In the genomic region with DNA sequence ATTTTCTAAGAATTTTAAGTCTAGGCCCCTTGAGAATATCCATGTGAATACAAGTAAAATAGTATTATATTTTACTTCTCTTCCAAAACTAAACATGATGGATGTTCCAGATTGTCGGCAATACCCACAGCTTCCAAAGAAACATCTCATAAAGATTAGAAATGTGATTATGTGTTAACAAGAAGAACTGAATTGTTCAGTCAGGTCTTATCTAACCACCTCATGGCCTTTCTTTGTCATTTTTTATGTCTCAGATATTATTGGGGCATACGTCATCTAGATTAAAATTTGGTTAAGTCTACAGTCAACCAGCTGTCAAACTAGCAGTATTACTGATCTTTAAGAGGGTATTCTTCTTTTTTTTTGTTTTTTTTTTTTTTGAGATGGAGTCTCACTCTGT, we compare ENCODE assay signal across 37 cellular contexts. TPM values are rescaled to one million over a fixed set of nuclear protein-coding genes. Genes with fewer than 3 reads are reported as not detected.
"Had no signal": no experiment of that assay in that cellular context is flagged by ENCODE, and none has a peak within 500 bp of the region (broad histone marks: within the 10 kb centered on the region; RNA-seq: fewer than 3 reads in every experiment).

No MANE protein-coding gene starts in this region.

- H3K4me1 Mint-ChIP-seq: activated CD4-positive, alpha-beta memory T cell treated with anti-CD3 and anti-CD28 coated beads, Interleukin-2, amount 10 ng/mL, durations not matched to agents 7 days and 5 days; activated CD8-positive, alpha-beta memory T cell treated with anti-CD3 and anti-CD28 coated beads, Interleukin-2, amount 10 ng/mL, durations not matched to agents 7 days and 5 days; activated naive CD4-positive, alpha-beta T cell treated with anti-CD3 and anti-CD28 coated beads, Interleukin-2, amount 10 ng/mL, durations not matched to agents 7 days and 5 days; activated naive CD4-positive, alpha-beta T cell treated with anti-CD3 and anti-CD28 coated beads, Interleukin-2, amount 50 U/mL, for 24 hours; activated naive CD8-positive, alpha-beta T cell treated with anti-CD3 and anti-CD28 coated beads, Interleukin-2, amount 50 U/mL, for 24 hours had no signal

- H3K27me3 ChIP-seq: ascending aorta had no signal

- H3K9me3 ChIP-seq: ascending aorta had no signal

- H3K36me3 ChIP-seq: ascending aorta, cardiac muscle cell, WERI-Rb-1 had no signal

- ATAC-seq: activated CD4-positive, CD25-positive, alpha-beta regulatory T cell treated with anti-CD3 and anti-CD28 coated beads, Interleukin-2, amount 50 U/mL, for 24 hours; activated CD8-positive, alpha-beta memory T cell treated with anti-CD3 and anti-CD28 coated beads, Interleukin-2, amount 10 ng/mL, durations not matched to agents 7 days and 5 days; activated CD8-positive, alpha-beta T cell treated with anti-CD3 and anti-CD28 coated beads, Interleukin-2, amount 10 ng/mL, durations not matched to agents 7 days and 5 days; activated naive CD8-positive, alpha-beta T cell treated with anti-CD3 and anti-CD28 coated beads, Interleukin-2, amount 50 U/mL, for 24 hours; WTC11 had no signal

- H3K9me3 Mint-ChIP-seq: activated CD4-positive, alpha-beta memory T cell treated with anti-CD3 and anti-CD28 coated beads, Interleukin-2, amount 10 ng/mL, durations not matched to agents 7 days and 5 days; activated CD4-positive, alpha-beta T cell treated with anti-CD3 and anti-CD28 coated beads, Interleukin-2, amount 10 ng/mL, durations not matched to agents 24 days and 14 days; activated naive CD4-positive, alpha-beta T cell treated with anti-CD3 and anti-CD28 coated beads, Interleukin-2, amount 10 ng/mL, durations not matched to agents 7 days and 5 days; activated naive CD4-positive, alpha-beta T cell treated with anti-CD3 and anti-CD28 coated beads, Interleukin-2, amount 50 U/mL, for 24 hours; activated naive CD8-positive, alpha-beta T cell treated with anti-CD3 and anti-CD28 coated beads, Interleukin-2, amount 10 ng/mL, durations not matched to agents 7 days and 5 days; activated naive CD8-positive, alpha-beta T cell treated with anti-CD3 and anti-CD28 coated beads, Interleukin-2, amount 50 U/mL, for 24 hours; activated T-cell treated with anti-CD3 and anti-CD28 coated beads, Interleukin-2, amount 50 U/mL, for 24 hours; activated T-helper 2 cell treated with anti-CD3 and anti-CD28 coated beads, Interferon-gamma antibody, Interleukin-2, Interleukin-4, amounts not matched to agents 10 μg/mL and 5 μg/mL and 100 μg/mL, durations not matched to agents 14 hours and 24 hours and 36 hours; brain; central memory CD8-positive, alpha-beta T cell; T-helper 1 cell treated with Interleukin-12 subunit alpha and Interleukin-12 subunit beta and Interleukin-4 antibody, amounts not matched to agents 30 μg/mL and 1 μg/mL, for 36 hours; T-helper 2 cell treated with Interferon-gamma antibody and Interleukin-4, amounts not matched to agents 5 μg/mL and 100 μg/mL, for 36 hours; WTC11 had no signal

- H3K4me3 ChIP-seq: ascending aorta, cardiac muscle cell had no signal

- H3K27ac ChIP-seq: ascending aorta, cardiac muscle cell, WERI-Rb-1 had no signal

- H3K27ac Mint-ChIP-seq: activated CD4-positive, alpha-beta memory T cell treated with anti-CD3 and anti-CD28 coated beads, Interleukin-2, amount 10 ng/mL, durations not matched to agents 7 days and 5 days; activated CD4-positive, alpha-beta T cell treated with anti-CD3 and anti-CD28 coated beads, Interleukin-2, amount 10 ng/mL, durations not matched to agents 24 days and 14 days; activated CD8-positive, alpha-beta memory T cell treated with anti-CD3 and anti-CD28 coated beads, Interleukin-2, amount 10 ng/mL, durations not matched to agents 7 days and 5 days; activated CD8-positive, alpha-beta T cell treated with anti-CD3 and anti-CD28 coated beads, Interleukin-2, amount 10 ng/mL, durations not matched to agents 7 days and 5 days; activated naive CD4-positive, alpha-beta T cell treated with anti-CD3 and anti-CD28 coated beads, Interleukin-2, amount 10 ng/mL, durations not matched to agents 7 days and 5 days; activated naive CD4-positive, alpha-beta T cell treated with anti-CD3 and anti-CD28 coated beads, Interleukin-2, amount 50 U/mL, for 24 hours; activated naive CD8-positive, alpha-beta T cell; activated naive CD8-positive, alpha-beta T cell treated with anti-CD3 and anti-CD28 coated beads, Interleukin-2, amount 10 ng/mL, durations not matched to agents 7 days and 5 days; activated naive CD8-positive, alpha-beta T cell treated with anti-CD3 and anti-CD28 coated beads, Interleukin-2, amount 50 U/mL, for 24 hours; activated T-cell treated with anti-CD3 and anti-CD28 coated beads, Interleukin-2, amount 50 U/mL, for 24 hours; activated T-helper 2 cell treated with anti-CD3 and anti-CD28 coated beads, Interferon-gamma antibody, Interleukin-2, Interleukin-4, amounts not matched to agents 10 μg/mL and 5 μg/mL and 100 μg/mL, durations not matched to agents 14 hours and 24 hours and 36 hours; brain; T-helper 1 cell treated with Interleukin-12 subunit alpha and Interleukin-12 subunit beta and Interleukin-4 antibody, amounts not matched to agents 30 μg/mL and 1 μg/mL, for 36 hours; T-helper 2 cell treated with Interferon-gamma antibody and Interleukin-4, amounts not matched to agents 5 μg/mL and 100 μg/mL, for 36 hours; WTC11 had no signal

- H3K36me3 Mint-ChIP-seq: activated CD8-positive, alpha-beta memory T cell treated with anti-CD3 and anti-CD28 coated beads, Interleukin-2, amount 10 ng/mL, durations not matched to agents 7 days and 5 days; activated naive CD4-positive, alpha-beta T cell treated with anti-CD3 and anti-CD28 coated beads, Interleukin-2, amount 10 ng/mL, durations not matched to agents 7 days and 5 days; activated naive CD4-positive, alpha-beta T cell treated with anti-CD3 and anti-CD28 coated beads, Interleukin-2, amount 50 U/mL, for 24 hours; activated naive CD8-positive, alpha-beta T cell; activated naive CD8-positive, alpha-beta T cell treated with anti-CD3 and anti-CD28 coated beads, Interleukin-2, amount 10 ng/mL, durations not matched to agents 7 days and 5 days; brain; WTC11 had no signal

- H3K27me3 Mint-ChIP-seq: activated naive CD4-positive, alpha-beta T cell treated with anti-CD3 and anti-CD28 coated beads, Interleukin-2, amount 50 U/mL, for 24 hours; activated naive CD8-positive, alpha-beta T cell; brain had no signal

- H3K4me3 Mint-ChIP-seq: activated CD4-positive, alpha-beta memory T cell treated with anti-CD3 and anti-CD28 coated beads, Interleukin-2, amount 10 ng/mL, durations not matched to agents 7 days and 5 days; activated CD4-positive, alpha-beta T cell treated with anti-CD3 and anti-CD28 coated beads, Interleukin-2, amount 10 ng/mL, durations not matched to agents 24 days and 14 days; activated CD8-positive, alpha-beta memory T cell treated with anti-CD3 and anti-CD28 coated beads, Interleukin-2, amount 10 ng/mL, durations not matched to agents 7 days and 5 days; activated CD8-positive, alpha-beta T cell treated with anti-CD3 and anti-CD28 coated beads, Interleukin-2, amount 10 ng/mL, durations not matched to agents 7 days and 5 days; activated naive CD4-positive, alpha-beta T cell treated with anti-CD3 and anti-CD28 coated beads, Interleukin-2, amount 10 ng/mL, durations not matched to agents 7 days and 5 days; activated naive CD4-positive, alpha-beta T cell treated with anti-CD3 and anti-CD28 coated beads, Interleukin-2, amount 50 U/mL, for 24 hours; activated naive CD8-positive, alpha-beta T cell; activated naive CD8-positive, alpha-beta T cell treated with anti-CD3 and anti-CD28 coated beads, Interleukin-2, amount 10 ng/mL, durations not matched to agents 7 days and 5 days; activated naive CD8-positive, alpha-beta T cell treated with anti-CD3 and anti-CD28 coated beads, Interleukin-2, amount 50 U/mL, for 24 hours; activated T-cell treated with anti-CD3 and anti-CD28 coated beads, Interleukin-2, amount 50 U/mL, for 24 hours; brain; central memory CD8-positive, alpha-beta T cell; T-helper 1 cell treated with Interleukin-12 subunit alpha and Interleukin-12 subunit beta and Interleukin-4 antibody, amounts not matched to agents 30 μg/mL and 1 μg/mL, for 36 hours; T-helper 2 cell treated with Interferon-gamma antibody and Interleukin-4, amounts not matched to agents 5 μg/mL and 100 μg/mL, for 36 hours; WTC11 had no signal

- H3K4me1 ChIP-seq: ascending aorta had no signal

- DNase-seq: activated CD4-positive, alpha-beta memory T cell treated with anti-CD3 and anti-CD28 coated beads, Interleukin-2, amount 10 ng/mL, durations not matched to agents 7 days and 5 days; activated CD4-positive, alpha-beta T cell treated with anti-CD3 and anti-CD28 coated beads for 4 hours; activated CD4-positive, alpha-beta T cell treated with anti-CD3 and anti-CD28 coated beads, Interleukin-2, amount 10 ng/mL, durations not matched to agents 24 days and 14 days; activated CD4-positive, alpha-beta T cell treated with anti-CD3 and anti-CD28 coated beads, Interleukin-2, amount 50 U/mL, for 48 hours; activated CD4-positive, CD25-positive, alpha-beta regulatory T cell; activated CD8-positive, alpha-beta memory T cell treated with anti-CD3 and anti-CD28 coated beads for 24 hours; activated CD8-positive, alpha-beta memory T cell treated with anti-CD3 and anti-CD28 coated beads, Interleukin-2, amount 10 ng/mL, durations not matched to agents 7 days and 5 days; activated CD8-positive, alpha-beta T cell treated with anti-CD3 and anti-CD28 coated beads, Interleukin-2, amount 10 ng/mL, durations not matched to agents 7 days and 5 days; activated effector memory CD4-positive, alpha-beta T cell treated with Interleukin-2 at 50 U/mL for 16 hours; activated gamma-delta T cell; activated naive CD4-positive, alpha-beta T cell treated with anti-CD3 and anti-CD28 coated beads, Interleukin-2, amount 10 ng/mL, durations not matched to agents 7 days and 5 days; activated naive CD4-positive, alpha-beta T cell treated with Interleukin-2 at 50 U/mL for 16 hours; activated naive CD8-positive, alpha-beta T cell treated with anti-CD3 and anti-CD28 coated beads, Interleukin-2, amount 10 ng/mL, durations not matched to agents 7 days and 5 days; activated naive CD8-positive, alpha-beta T cell treated with anti-CD3 and anti-CD28 coated beads, Interleukin-2, amount 50 U/mL, for 24 hours; activated T-cell treated with anti-CD3 and anti-CD28 coated beads, Interleukin-2, amount 50 U/mL, for 24 hours; activated T-cell treated with anti-CD3 and anti-CD28 coated beads, Interleukin-2, amount 50 U/mL, for 48 hours; amygdala; anterior cingulate cortex; caudate nucleus; cerebellar nuclear complex; SW 1271; T-helper 1 cell; T-helper 2 cell; T-helper 9 cell; WERI-Rb-1 had no signal

RNA-seq across cellular contexts. Expression of a gene that starts 10.0 kb away (rescaled TPM):
- total RNA-seq: activated CD4-positive, alpha-beta T cell treated with anti-CD3 and anti-CD28 coated beads, Interleukin-2, amount 10 ng/mL, durations not matched to agents 24 days and 14 days; activated CD8-positive, alpha-beta memory T cell treated with anti-CD3 and anti-CD28 coated beads, Interleukin-2, amount 10 ng/mL, durations not matched to agents 7 days and 5 days; activated CD8-positive, alpha-beta T cell treated with anti-CD3 and anti-CD28 coated beads, Interleukin-2, amount 10 ng/mL, durations not matched to agents 7 days and 5 days; activated naive CD8-positive, alpha-beta T cell treated with anti-CD3 and anti-CD28 coated beads, Interleukin-2, amount 10 ng/mL, durations not matched to agents 7 days and 5 days; activated T-helper 2 cell treated with anti-CD3 and anti-CD28 coated beads, Interferon-gamma antibody, Interleukin-2, Interleukin-4, amounts not matched to agents 10 μg/mL and 5 μg/mL and 100 μg/mL, durations not matched to agents 14 hours and 24 hours and 36 hours; ascending aorta; cardiac muscle cell; WTC11 had no signal
- polyA plus RNA-seq: cardiac muscle cell had no signal

RNA-seq across cellular contexts. Expression of a gene that starts 46.7 kb away (rescaled TPM):
- total RNA-seq: activated CD4-positive, alpha-beta memory T cell treated with anti-CD3 and anti-CD28 coated beads, Interleukin-2, amount 10 ng/mL, durations not matched to agents 7 days and 5 days; activated CD4-positive, alpha-beta T cell treated with anti-CD3 and anti-CD28 coated beads, Interleukin-2, amount 10 ng/mL, durations not matched to agents 24 days and 14 days; activated CD8-positive, alpha-beta memory T cell treated with anti-CD3 and anti-CD28 coated beads, Interleukin-2, amount 10 ng/mL, durations not matched to agents 7 days and 5 days; activated CD8-positive, alpha-beta T cell treated with anti-CD3 and anti-CD28 coated beads, Interleukin-2, amount 10 ng/mL, durations not matched to agents 7 days and 5 days; activated naive CD8-positive, alpha-beta T cell treated with anti-CD3 and anti-CD28 coated beads, Interleukin-2, amount 10 ng/mL, durations not matched to agents 7 days and 5 days; activated T-helper 2 cell treated with anti-CD3 and anti-CD28 coated beads, Interferon-gamma antibody, Interleukin-2, Interleukin-4, amounts not matched to agents 10 μg/mL and 5 μg/mL and 100 μg/mL, durations not matched to agents 14 hours and 24 hours and 36 hours; ascending aorta; cardiac muscle cell; chondrocyte had no signal
- polyA plus RNA-seq: cardiac muscle cell had no signal
